9 cellular contexts compared by ENCODE assay signal in genomic region chr4:147057631-147057980, GRCh38.
DNase-seq lines count a peak whose midpoint lies in the region; ATAC-seq and TF ChIP-seq lines count a peak whose summit lies in the region.
"Had no signal": no experiment of that assay in that cellular context is flagged by ENCODE, and none has a peak within 500 bp of the region (broad histone marks: within the 10 kb centered on the region; RNA-seq: fewer than 3 reads in every experiment).

No MANE protein-coding gene starts in this region.

- DNase-seq in AG10803 (ENCODE audit: low read depth), result peak; percentile 41
- peak; percentile 81 for DNase-seq in astrocyte of the spinal cord (ENCODE audit: low read depth, low spot score)
- no peak for DNase-seq in mesothelial cell of epicardium (ENCODE audit: low spot score in 2 of 2, unreplicated experiment in 2 of 2)
- no peak for DNase-seq in cerebellar nuclear complex (lab: John Stamatoyannopoulos, UW)
- no peak for DNase-seq in nucleus accumbens (lab: John Stamatoyannopoulos, UW)
- DNase-seq in NCI-H774 (lab: John Stamatoyannopoulos, UW), result no peak

- peaks cover 24% of the 10 kb centered on the region for H3K4me1 Mint-ChIP-seq in mesothelial cell of epicardium

- peak overlapping the region; percentile 59 for H3K4me3 Mint-ChIP-seq in mesothelial cell of epicardium

- peak overlapping the region; percentile 44 for H3K4me3 ChIP-seq in AG10803 (ENCODE audit: low read length)
- H3K4me3 ChIP-seq in astrocyte of the spinal cord (ENCODE audit: low read depth, low read length), result peak overlapping the region; percentile 23
- H3K4me3 ChIP-seq: cardiac muscle cell had no signal

- TF ChIP-seq CTCF in AG10803 (conservative IDR thresholded peaks at IDR 0.05; ENCODE audit: low read length) (no peak), astrocyte of the spinal cord (IDR thresholded peaks at IDR 0.05; ENCODE audit: low read depth, low read length) (no peak), mesothelial cell of epicardium (IDR thresholded peaks at IDR 0.05; ENCODE audit: unreplicated experiment) (no peak)

- no peaks in the 10 kb centered on the region for H3K9me3 Mint-ChIP-seq in mesothelial cell of epicardium

- ATAC-seq in HG02870 (IDR thresholded peaks at IDR 0.05; ENCODE audit: unreplicated experiment), result peak; percentile 45
- ATAC-seq in HG03139 (IDR thresholded peaks at IDR 0.05; ENCODE audit: unreplicated experiment), result no peak

- H3K27me3 Mint-ChIP-seq in mesothelial cell of epicardium (ENCODE audit: low read depth), result no peaks in the 10 kb centered on the region

- H3K27ac Mint-ChIP-seq in mesothelial cell of epicardium, result peak overlapping the region; percentile 70

- H3K36me3 Mint-ChIP-seq in mesothelial cell of epicardium, result no peaks in the 10 kb centered on the region

- in situ Hi-C loops in astrocyte of the spinal cord (cut with HindIII; ENCODE audit: low sequenced_read_pairs), result no loop called here

Comparison
In these comparisons a context has a peak if more than half of its experiments do, and no peak if none do; other contexts are left out.
1. DNase-seq: peak in AG10803 (single experiment) and astrocyte of the spinal cord (single experiment); none in mesothelial cell of epicardium (0 of 2), cerebellar nuclear complex (0 of 2), nucleus accumbens (0 of 56) and NCI-H774 (single experiment).